23 cellular contexts compared by ENCODE assay signal in genomic region chr10:121552746-121553145, GRCh38. TPM values are rescaled to one million over a fixed set of nuclear protein-coding genes. Genes with fewer than 3 reads are reported as not detected.
"Had no signal": no experiment of that assay in that cellular context is flagged by ENCODE, and none has a peak within 500 bp of the region (broad histone marks: within the 10 kb centered on the region; RNA-seq: fewer than 3 reads in every experiment).

No MANE protein-coding gene starts in this region.

- ATAC-seq: activated CD8-positive, alpha-beta T cell treated with anti-CD3 and anti-CD28 coated beads for 36 hours; activated T-helper 17 cell treated with anti-CD3 and anti-CD28 coated beads, Interleukin-2, amount 50 U/mL, for 72 hours; esophagus mucosa; gastrocnemius medialis; heart left ventricle; left ventricle myocardium superior; naive thymus-derived CD4-positive, alpha-beta T cell; right lobe of liver; stimulated activated naive CD8-positive, alpha-beta T cell treated with anti-CD3 and anti-CD28 coated beads, Interleukin-15, amount 100 ng/mL, for 72 hours had no signal

- DNase-seq: activated CD4-positive, alpha-beta T cell treated with anti-CD3 and anti-CD28 coated beads for 48 hours; activated CD4-positive, CD25-positive, alpha-beta regulatory T cell; activated CD8-positive, alpha-beta T cell treated with anti-CD3 and anti-CD28 coated beads for 36 hours; activated naive CD4-positive, alpha-beta T cell treated with Interleukin-2 at 50 U/mL for 16 hours; activated T-cell treated with anti-CD3 and anti-CD28 coated beads, Interleukin-2, amount 50 U/mL, for 1 hour; anterior cingulate cortex; cortex of kidney; effector CD4-positive, alpha-beta T cell; gastrocnemius medialis; heart left ventricle; left ventricle myocardium superior; mesenchymal stem cell; naive thymus-derived CD4-positive, alpha-beta T cell; pancreas; right lobe of liver; stimulated activated CD4-positive, alpha-beta T cell treated with anti-CD3 and anti-CD28 coated beads, Interleukin-15, amount 100 ng/mL, for 24 hours; stimulated activated CD4-positive, alpha-beta T cell treated with anti-CD3 and anti-CD28 coated beads, Interleukin-2, amount 100 ng/mL, for 48 hours; stimulated activated naive CD8-positive, alpha-beta T cell treated with anti-CD3 and anti-CD28 coated beads, Interleukin-15, amount 100 ng/mL, for 72 hours had no signal

- H3K4me1 Mint-ChIP-seq: activated T-helper 17 cell treated with anti-CD3 and anti-CD28 coated beads, Interleukin-2, amount 50 U/mL, for 72 hours; naive thymus-derived CD4-positive, alpha-beta T cell; stimulated activated naive CD8-positive, alpha-beta T cell treated with anti-CD3 and anti-CD28 coated beads, Interleukin-15, amount 100 ng/mL, for 72 hours had no signal

- H3K9me3 Mint-ChIP-seq: activated CD8-positive, alpha-beta T cell treated with anti-CD3 and anti-CD28 coated beads for 36 hours had no signal

- H3K4me3 Mint-ChIP-seq: activated CD8-positive, alpha-beta T cell treated with anti-CD3 and anti-CD28 coated beads for 36 hours; activated T-helper 17 cell treated with anti-CD3 and anti-CD28 coated beads, Interleukin-2, amount 50 U/mL, for 72 hours; naive thymus-derived CD4-positive, alpha-beta T cell; stimulated activated naive CD8-positive, alpha-beta T cell treated with anti-CD3 and anti-CD28 coated beads, Interleukin-15, amount 100 ng/mL, for 72 hours; T-helper 2 cell treated with Interferon-gamma antibody and Interleukin-4, amounts not matched to agents 5 μg/mL and 100 μg/mL, for 36 hours had no signal

- H3K27ac ChIP-seq: gastrocnemius medialis, heart left ventricle, neutrophil, right lobe of liver, thoracic aorta had no signal

- H3K27ac Mint-ChIP-seq: activated CD8-positive, alpha-beta T cell treated with anti-CD3 and anti-CD28 coated beads for 36 hours; activated T-helper 17 cell treated with anti-CD3 and anti-CD28 coated beads, Interleukin-2, amount 50 U/mL, for 72 hours; naive thymus-derived CD4-positive, alpha-beta T cell; stimulated activated naive CD8-positive, alpha-beta T cell treated with anti-CD3 and anti-CD28 coated beads, Interleukin-15, amount 100 ng/mL, for 72 hours; T-helper 2 cell treated with Interferon-gamma antibody and Interleukin-4, amounts not matched to agents 5 μg/mL and 100 μg/mL, for 36 hours had no signal

- H3K36me3 ChIP-seq: gastrocnemius medialis, heart left ventricle, neutrophil, pancreas, right lobe of liver, thoracic aorta had no signal

- H3K4me1 ChIP-seq: gastrocnemius medialis, heart left ventricle, pancreas, right lobe of liver had no signal

- H3K36me3 Mint-ChIP-seq: naive thymus-derived CD4-positive, alpha-beta T cell had no signal

- H3K9me3 ChIP-seq: gastrocnemius medialis, neutrophil, pancreas, right lobe of liver, thoracic aorta had no signal

- H3K27me3 ChIP-seq: gastrocnemius medialis, neutrophil, pancreas, right lobe of liver had no signal

- H3K27me3 Mint-ChIP-seq: activated CD8-positive, alpha-beta T cell treated with anti-CD3 and anti-CD28 coated beads for 36 hours; activated T-helper 17 cell treated with anti-CD3 and anti-CD28 coated beads, Interleukin-2, amount 50 U/mL, for 72 hours; stimulated activated naive CD8-positive, alpha-beta T cell treated with anti-CD3 and anti-CD28 coated beads, Interleukin-15, amount 100 ng/mL, for 72 hours had no signal

- H3K4me3 ChIP-seq: gastrocnemius medialis, heart left ventricle, pancreas, right lobe of liver, thoracic aorta had no signal

RNA-seq across cellular contexts. Expression of gene FGFR2, which starts 45.5 kb away (rescaled TPM):
- total RNA-seq: activated CD8-positive, alpha-beta T cell treated with anti-CD3 and anti-CD28 coated beads for 36 hours; activated T-helper 17 cell treated with anti-CD3 and anti-CD28 coated beads, Interleukin-2, amount 50 U/mL, for 72 hours had no signal
- polyA plus RNA-seq: naive thymus-derived CD4-positive, alpha-beta T cell had no signal
